Comparison of ENCODE assay signal across 8 cellular contexts in the genomic region with DNA sequence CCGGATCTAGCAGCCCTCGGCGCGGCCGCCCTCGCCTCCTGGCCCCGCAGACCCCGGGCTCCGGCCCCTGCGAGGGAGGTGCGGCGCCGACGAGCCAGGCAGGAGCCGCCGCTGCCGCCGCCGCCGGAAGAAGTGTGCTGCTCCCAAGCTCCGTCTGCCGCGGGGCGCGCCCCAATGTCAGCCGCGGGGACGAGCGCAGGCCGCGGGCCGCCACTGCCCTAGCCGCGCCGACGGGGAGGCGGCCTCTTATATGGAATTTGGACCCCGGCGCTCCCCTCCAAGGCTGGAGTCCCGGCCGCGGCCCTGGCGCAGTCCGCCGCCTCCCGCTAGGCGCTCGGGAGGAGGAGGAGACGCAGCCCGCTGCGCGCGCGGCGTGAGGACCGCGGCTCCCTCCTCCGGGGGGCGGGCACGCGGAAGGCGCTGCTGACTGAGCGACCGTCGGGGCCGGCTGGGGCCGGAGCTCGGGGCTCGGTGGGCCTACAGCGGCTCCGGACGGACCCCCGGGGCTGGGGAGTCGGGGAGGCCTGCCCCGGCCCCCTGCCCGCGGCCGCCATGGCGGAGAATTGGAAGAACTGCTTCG. TPM values are rescaled to one million over a fixed set of nuclear protein-coding genes. Genes with fewer than 3 reads are reported as not detected.
DNase-seq lines count a peak whose midpoint lies in the region; ATAC-seq, FAIRE-seq and TF ChIP-seq lines count a peak whose summit lies in the region.

A gene with protein sequence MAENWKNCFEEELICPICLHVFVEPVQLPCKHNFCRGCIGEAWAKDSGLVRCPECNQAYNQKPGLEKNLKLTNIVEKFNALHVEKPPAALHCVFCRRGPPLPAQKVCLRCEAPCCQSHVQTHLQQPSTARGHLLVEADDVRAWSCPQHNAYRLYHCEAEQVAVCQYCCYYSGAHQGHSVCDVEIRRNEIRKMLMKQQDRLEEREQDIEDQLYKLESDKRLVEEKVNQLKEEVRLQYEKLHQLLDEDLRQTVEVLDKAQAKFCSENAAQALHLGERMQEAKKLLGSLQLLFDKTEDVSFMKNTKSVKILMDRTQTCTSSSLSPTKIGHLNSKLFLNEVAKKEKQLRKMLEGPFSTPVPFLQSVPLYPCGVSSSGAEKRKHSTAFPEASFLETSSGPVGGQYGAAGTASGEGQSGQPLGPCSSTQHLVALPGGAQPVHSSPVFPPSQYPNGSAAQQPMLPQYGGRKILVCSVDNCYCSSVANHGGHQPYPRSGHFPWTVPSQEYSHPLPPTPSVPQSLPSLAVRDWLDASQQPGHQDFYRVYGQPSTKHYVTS (plus strand): TSS at position 414 of the 580 bp plus-strand sequence. CDS start 139 bp downstream, at position 553.

- POLR2A ChIA-PET in A549 (lab: Yijun Ruan, JAX): interaction anchor here (1.0 to 2.5 kb wide), 5 partner anchors 11 to 142 kb away, joined by 3 to 15 read pairs (median 5); partner anchors contain the start of genes ACTR1A, ARL3 and SFXN2

- DNase-seq in A549 (ENCODE audit: low read depth in 1 of 2, low spot score in 1 of 2) (peak; percentile 51 to 61), RKO (ENCODE audit: low spot score) (peak; percentile 59), Right ventricle myocardium inferior (ENCODE audit: missing footprints) (peak; percentile 84), progenitor cell of endocrine pancreas (ENCODE audit: low spot score, unreplicated experiment) (peak; percentile 44), medulla oblongata (ENCODE audit: extremely low spot score) (no peak)

- no peaks in the 10 kb centered on the region for H3K27me3 Mint-ChIP-seq in activated naive CD4-positive, alpha-beta T cell treated with anti-CD3 and anti-CD28 coated beads, Interleukin-2, amount 50 U/mL, for 24 hours
- H3K27me3 Mint-ChIP-seq in progenitor cell of endocrine pancreas: no peaks in the 10 kb centered on the region

- H3K9me3 ChIP-seq in A549: no peaks in the 10 kb centered on the region

- peaks cover 41% of the 10 kb centered on the region for H3K4me1 Mint-ChIP-seq in activated naive CD4-positive, alpha-beta T cell treated with anti-CD3 and anti-CD28 coated beads, Interleukin-2, amount 50 U/mL, for 24 hours
- peaks cover 30% of the 10 kb centered on the region for H3K4me1 Mint-ChIP-seq in progenitor cell of endocrine pancreas (ENCODE audit: low read depth)

- no peaks in the 10 kb centered on the region for H3K9me3 Mint-ChIP-seq in activated naive CD4-positive, alpha-beta T cell treated with anti-CD3 and anti-CD28 coated beads, Interleukin-2, amount 50 U/mL, for 24 hours
- H3K9me3 Mint-ChIP-seq in progenitor cell of endocrine pancreas (ENCODE audit: low read depth): no peaks in the 10 kb centered on the region

- CTCF ChIA-PET in A549 (lab: Yijun Ruan, JAX): interaction anchor here (0.6 to 3.8 kb wide), 31 partner anchors 9 to 655 kb away, joined by 3 to 38 read pairs (median 4); partner anchors contain the start of genes ACTR1A, ARL3, SFXN2 and SUFU

- TF ChIP-seq CTCF in A549 (IDR thresholded peaks at IDR 0.05): no peak
- no peak for TF ChIP-seq CTCF in progenitor cell of endocrine pancreas (IDR thresholded peaks at IDR 0.05; ENCODE audit: unreplicated experiment)

- peak within 1 kb of the TSS; percentile 91 for H3K4me3 Mint-ChIP-seq in activated naive CD4-positive, alpha-beta T cell treated with anti-CD3 and anti-CD28 coated beads, Interleukin-2, amount 50 U/mL, for 24 hours
- H3K4me3 Mint-ChIP-seq in progenitor cell of endocrine pancreas (ENCODE audit: low read depth): peak within 1 kb of the TSS; percentile 94

- no peak for FAIRE-seq in A549 (lab: Jason Lieb, UNC)

- intact Hi-C loops in Right ventricle myocardium inferior (cut with DNase I): loop anchor here (2.0 to 10.0 kb wide), 2 partner anchors 47 to 131 kb away; no protein-coding TSS in a partner anchor

- peak within 1 kb of the TSS; percentile 98 for H3K27ac ChIP-seq in A549

- TF ChIP-seq POLR2A in A549 (IDR thresholded peaks at IDR 0.05; ENCODE audit: low read length) (peak; percentile 31), GM19193 (IDR thresholded peaks at IDR 0.05; ENCODE audit: extremely low read depth, insufficient read depth, insufficient read length) (peak; percentile 47)

- peak within 1 kb of the TSS; percentile 99 for H3K4me2 ChIP-seq in A549

- no peak for TF ChIP-seq RAD21 in A549 (conservative IDR thresholded peaks at IDR 0.05 in 1 of 2, IDR thresholded peaks at IDR 0.05 in 1 of 2)

- H3K4me3 ChIP-seq in A549: peak within 1 kb of the TSS; percentile 94

- WGBS in A549 (ENCODE audit: missing lambda C conversion rate): 0% methylated on average over 7 of the region's 80 CpGs

- ATAC-seq in A549 (peak; percentile 24 to 26), Right ventricle myocardium inferior (no peak), HG02852 (IDR thresholded peaks at IDR 0.05; ENCODE audit: unreplicated experiment) (no peak)

- no peak for TF ChIP-seq EP300 in A549 (IDR thresholded peaks at IDR 0.05)

- H3K4me1 ChIP-seq in A549: peaks cover 10% of the 10 kb centered on the region

- peak within 1 kb of the TSS; percentile 97 for H3K27ac Mint-ChIP-seq in activated naive CD4-positive, alpha-beta T cell treated with anti-CD3 and anti-CD28 coated beads, Interleukin-2, amount 50 U/mL, for 24 hours
- peak within 1 kb of the TSS; percentile 96 for H3K27ac Mint-ChIP-seq in progenitor cell of endocrine pancreas

- H3K36me3 Mint-ChIP-seq in activated naive CD4-positive, alpha-beta T cell treated with anti-CD3 and anti-CD28 coated beads, Interleukin-2, amount 50 U/mL, for 24 hours: no peaks in the 10 kb centered on the region
- no peaks in the 10 kb centered on the region for H3K36me3 Mint-ChIP-seq in progenitor cell of endocrine pancreas (ENCODE audit: insufficient read depth)

TF ChIP-seq in A549, 52 proteins besides CTCF, POLR2A, EP300 and RAD21:
- no peak for TF ChIP-seq SMC3 (IDR thresholded peaks at IDR 0.05)
- TF ChIP-seq CHD2 (IDR thresholded peaks at IDR 0.05; ENCODE audit: low read length, partially characterized antibody): no peak
- TF ChIP-seq NPAS2 (CRISPR knock-in tag; IDR thresholded peaks at IDR 0.05; ENCODE audit: borderline replicate concordance): no peak
- TF ChIP-seq HDAC2 (IDR thresholded peaks at IDR 0.05): no peak
- no peak for TF ChIP-seq ZNF302 (CRISPR knock-in tag; IDR thresholded peaks at IDR 0.05)
- no peak for TF ChIP-seq NR3C1 (IDR thresholded peaks at IDR 0.05)
TF ChIP-seq in A549: peak in this region for 0.

RNA-seq across cellular contexts. Expression of the gene that starts here (rescaled TPM):
- polyA plus RNA-seq in A549 (2011; rRNA removed) (26.6 and 32.5 TPM in 2 replicates), A549 (2017; fragmentation: RNase III; extraction: RNeasy Plus Mini Kit Qiagen cat#74134 plus additional on column Dnase treatment) (21.1 to 22.8 TPM (median 21.2 TPM) in 3 replicates)
- 40.1 and 46.5 TPM in 2 replicates for polyA plus RNA-seq in A549 (2012; cell fraction: cytosol; rRNA removed)
- polyA plus RNA-seq in A549 (2012; cell fraction: nucleus; rRNA removed): 35.8 and 42.5 TPM in 2 replicates
- 15.5 and 25.4 TPM in 2 replicates for polyA minus RNA-seq in A549 (2011; rRNA and poly(A)+ RNA removed)
- total RNA-seq in Right ventricle myocardium inferior (109 TPM), progenitor cell of endocrine pancreas (66.1 and 69.1 TPM in 2 replicates)

Comparison
In these comparisons a context has a peak if more than half of its experiments do, and no peak if none do; other contexts are left out.
1. ATAC-seq: peak in A549 (2 of 2); none in Right ventricle myocardium inferior (single experiment) and HG02852 (single experiment).